ENCODE assay signal across 2 cellular contexts in genomic region chr5:56037531-56038010, GRCh38.
A peak's percentile ranks its signal among the peaks of the same experiment; 100 is the strongest.
TF ChIP-seq lines count a peak whose summit lies in the region.

No MANE protein-coding gene starts in this region.

TF ChIP-seq in A549, 52 proteins besides CTCF, POLR2A, EP300 and RAD21:
- TF ChIP-seq RCOR1 (IDR thresholded peaks at IDR 0.05; ENCODE audit: low read depth, low read length) (no peak), PHF8 (IDR thresholded peaks at IDR 0.05; ENCODE audit: borderline replicate concordance, low read depth) (no peak), MAFK (IDR thresholded peaks at IDR 0.05; ENCODE audit: partially characterized antibody) (peak; percentile 94), CHD4 (IDR thresholded peaks at IDR 0.05; ENCODE audit: borderline replicate concordance) (no peak), HDAC2 (IDR thresholded peaks at IDR 0.05) (no peak), ATOH8 (CRISPR knock-in tag; IDR thresholded peaks at IDR 0.05; ENCODE audit: low read depth) (no peak), FOXS1 (CRISPR knock-in tag; IDR thresholded peaks at IDR 0.05) (no peak), ZC3H11A (IDR thresholded peaks at IDR 0.05) (no peak), EHF (CRISPR knock-in tag; IDR thresholded peaks at IDR 0.05) (no peak)

TF ChIP-seq in H1, 55 proteins besides CTCF, POLR2A, EP300 and RAD21:
- TF ChIP-seq CEBPB (IDR thresholded peaks at IDR 0.05; ENCODE audit: low read depth, low read length) (no peak), CBX5 (IDR thresholded peaks at IDR 0.05; ENCODE audit: low read depth, low read length) (no peak), BRCA1 (IDR thresholded peaks at IDR 0.05; ENCODE audit: low read depth, low read length) (no peak), KDM4A (IDR thresholded peaks at IDR 0.05; ENCODE audit: low read depth, low read length, severe bottlenecking) (no peak), EZH2 (IDR thresholded peaks at IDR 0.05; ENCODE audit: low read depth, low read length, severe bottlenecking) (no peak), FOSL1 (IDR thresholded peaks at IDR 0.05; ENCODE audit: insufficient read depth, low read depth, low read length) (no peak), TBP (IDR thresholded peaks at IDR 0.05; ENCODE audit: low read depth, low read length) (no peak), MAFK (IDR thresholded peaks at IDR 0.05; ENCODE audit: low read depth, low read length) (peak; percentile 50; the same call in 1 of the 2 replicates)
